In genomic region chr13:88675997-88676396, GRCh38 we compare ENCODE assay signal across 6 cellular contexts.
"Had no signal": no experiment of that assay in that cellular context is flagged by ENCODE, and none has a peak within 500 bp of the region (broad histone marks: within the 10 kb centered on the region; RNA-seq: fewer than 3 reads in every experiment).

No MANE protein-coding gene starts in this region.

- H3K4me1 Mint-ChIP-seq: IgD-negative memory B cell had no signal

- H3K27me3 Mint-ChIP-seq: IgD-negative memory B cell had no signal

- H3K27ac Mint-ChIP-seq: IgD-negative memory B cell had no signal

- H3K4me3 Mint-ChIP-seq: IgD-negative memory B cell had no signal

- DNase-seq: IMR-90 had no signal

- H3K36me3 Mint-ChIP-seq: IgD-negative memory B cell had no signal

- H3K27ac ChIP-seq: HL-60 had no signal

- H3K4me3 ChIP-seq: K562 had no signal

- FAIRE-seq: HepG2, HTR-8/SVneo, K562 had no signal

- ATAC-seq: HepG2, K562 had no signal
